In the genomic region with DNA sequence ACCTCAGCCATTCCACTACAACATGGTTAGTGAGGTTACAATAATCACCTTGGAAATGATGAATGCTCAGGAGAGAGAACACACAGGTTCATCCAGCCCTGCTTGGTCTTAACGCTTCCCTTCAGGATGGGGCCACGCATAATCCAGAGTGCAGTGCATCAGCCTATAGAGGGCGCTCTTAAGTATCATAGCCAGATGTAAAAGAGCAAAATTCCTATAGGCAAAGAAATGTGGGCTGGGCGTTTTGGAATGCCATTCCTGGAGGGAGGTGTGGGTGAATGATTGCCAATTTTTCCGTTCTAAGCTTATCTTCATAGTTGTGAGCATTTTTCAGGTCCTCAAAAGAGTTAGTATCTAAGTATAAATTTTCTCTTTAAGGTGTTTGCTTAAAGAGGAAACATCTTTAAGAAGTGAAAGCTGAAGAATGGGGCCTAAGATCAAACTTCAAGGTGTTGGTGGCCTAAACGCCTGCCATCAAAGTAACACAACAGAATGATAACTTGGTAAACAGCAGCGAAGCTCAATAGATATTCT, we compare ENCODE assay signal across 9 cellular contexts. TPM values are rescaled to one million over a fixed set of nuclear protein-coding genes. Genes with fewer than 3 reads are reported as not detected.
DNase-seq lines count a peak whose midpoint lies in the region; TF ChIP-seq lines count a peak whose summit lies in the region.
"Had no signal": no experiment of that assay in that cellular context is flagged by ENCODE, and none has a peak within 500 bp of the region (broad histone marks: within the 10 kb centered on the region; RNA-seq: fewer than 3 reads in every experiment).

No MANE protein-coding gene starts in this region.

- TF ChIP-seq CTCF in GM20000 (IDR thresholded peaks at IDR 0.05; ENCODE audit: extremely low read depth, missing control alignments) (peak; percentile 83), fibroblast of the aortic adventitia (IDR thresholded peaks at IDR 0.05; ENCODE audit: insufficient read depth, low read length) (peak; percentile 27), transverse colon (IDR thresholded peaks at IDR 0.05) (peak; percentile 46 to 65 (median 50))

- intact Hi-C loops in transverse colon (cut with DNase I; ENCODE audit: low total_unique reads) = no loop called here

- H3K9me3 ChIP-seq in BLaER1 treated with 17β-estradiol and CSF1 and Interleukin-3, amounts not matched to agents 10 nM and 100 nM (replicated peaks in 1 of 11) = no peaks in the 10 kb centered on the region
- no peaks in the 10 kb centered on the region for H3K9me3 ChIP-seq in transverse colon

- in situ Hi-C loops in transverse colon (cut with MboI; ENCODE audit: low pct_ligation_motif_present in 1 of 4, low pct_unique_long_range_greater_than_20kb in 1 of 4, low sequenced_read_pairs in 3 of 4) = no loop called here

- DNase-seq in GM20000 (ENCODE audit: low spot score) (no peak), T-helper 1 cell (peak in 4 of 5 donors; percentile 19 to 67 (median 39)), fibroblast of the aortic adventitia (ENCODE audit: low read depth) (no peak), transverse colon (peak; percentile 33), NCI-H1417 treated with DMSO at 0.1 percent for 48 hours (lab: John Stamatoyannopoulos, UW) (no peak), NCI-H2196 treated with DMSO at 0.1 percent for 48 hours (lab: John Stamatoyannopoulos, UW; ENCODE audit: unreplicated experiment) (no peak), retina (no peak)

- no peak for TF ChIP-seq EP300 in transverse colon (IDR thresholded peaks at IDR 0.05; ENCODE audit: low read depth)

- H3K4me2 ChIP-seq in BLaER1 treated with 17β-estradiol and CSF1 and Interleukin-3, amounts not matched to agents 10 nM and 100 nM = peak overlapping the region; percentile 68 to 93 (median 85)

- no peaks in the 10 kb centered on the region for H4K20me1 ChIP-seq in BLaER1 treated with 17β-estradiol and CSF1 and Interleukin-3, amounts not matched to agents 10 nM and 100 nM

- H3K36me3 ChIP-seq in BLaER1 treated with 17β-estradiol and CSF1 and Interleukin-3, amounts not matched to agents 10 nM and 100 nM = no peaks in the 10 kb centered on the region
- no peaks in the 10 kb centered on the region for H3K36me3 ChIP-seq in transverse colon

- H3K27me3 ChIP-seq in BLaER1 treated with 17β-estradiol and CSF1 and Interleukin-3, amounts not matched to agents 10 nM and 100 nM = no peaks in the 10 kb centered on the region
- H3K27me3 ChIP-seq in transverse colon = no peaks in the 10 kb centered on the region

- TF ChIP-seq POLR2A in transverse colon (IDR thresholded peaks at IDR 0.05) = no peak

- peak overlapping the region in 6 of 10 experiments; percentile 36 to 72 (median 58); a peak in 10 of 20 replicates for H3K4me3 ChIP-seq in BLaER1 treated with 17β-estradiol and CSF1 and Interleukin-3, amounts not matched to agents 10 nM and 100 nM
- H3K4me3 ChIP-seq in fibroblast of the aortic adventitia (ENCODE audit: low read depth, low read length) (no peak overlapping the region), transverse colon (peak overlapping the region in 1 of 4 donors; percentile 29)
- H3K4me3 ChIP-seq: SK-N-MC had no signal

- H3K9ac ChIP-seq in BLaER1 treated with 17β-estradiol and CSF1 and Interleukin-3, amounts not matched to agents 10 nM and 100 nM = peak overlapping the region in 4 of 11 experiments; percentile 59 to 82 (median 78); a peak in 6 of 22 replicates

- H3K27ac ChIP-seq in BLaER1 treated with 17β-estradiol and CSF1 and Interleukin-3, amounts not matched to agents 10 nM and 100 nM = peak overlapping the region in 10 of 11 experiments; percentile 17 to 89 (median 80); a peak in 18 of 22 replicates
- peak overlapping the region in 1 of 4 donors; percentile 39 for H3K27ac ChIP-seq in transverse colon
- H3K27ac ChIP-seq: SK-N-MC had no signal

- H3K4me1 ChIP-seq in BLaER1 treated with 17β-estradiol and CSF1 and Interleukin-3, amounts not matched to agents 10 nM and 100 nM = peaks cover 80 to 99% (median 87%) of the 10 kb centered on the region in 10 experiments
- H3K4me1 ChIP-seq in transverse colon = peaks cover 3 to 23% (median 8%) of the 10 kb centered on the region in 4 donors

- 49 to 59% methylated on average over 6 to 7 of the region's 7 CpGs for WGBS in transverse colon (ENCODE audit: low coverage in 1 of 2), 2 donors

RNA-seq across cellular contexts. Expression of a gene that starts 1.8 kb away (rescaled TPM):
- total RNA-seq in fibroblast of the aortic adventitia (ENCODE audit: low replicate concordance) (0.72 and 1.4 TPM in 2 replicates), transverse colon (10 to 100 TPM in 1 of 4 donors, 1 to 10 TPM in 3; 1.2 to 16.7 (median 5.2) TPM)

Comparison
In these comparisons a context has a peak if more than half of its experiments do, and no peak if none do; other contexts are left out.
1. DNase-seq: peak in T-helper 1 cell (4 of 5) and transverse colon (single experiment); none in GM20000 (single experiment), fibroblast of the aortic adventitia (single experiment), NCI-H1417 treated with DMSO at 0.1 percent for 48 hours (single experiment), NCI-H2196 treated with DMSO at 0.1 percent for 48 hours (single experiment) and retina (single experiment).
2. CTCF ChIP-seq: peak in every context shown above with its lines; median percentile 83 in GM20000; 50 in transverse colon; 27 in fibroblast of the aortic adventitia.